1 cellular context compared by ENCODE assay signal in genomic region chr3:15513810-15514662, GRCh38.
TF ChIP-seq lines count a peak whose summit lies in the region.

No MANE protein-coding gene starts in this region.

TF ChIP-seq in SK-N-SH, 30 proteins besides CTCF, POLR2A, EP300 and RAD21 (continued from another document):
- TF ChIP-seq, protein P1, sequence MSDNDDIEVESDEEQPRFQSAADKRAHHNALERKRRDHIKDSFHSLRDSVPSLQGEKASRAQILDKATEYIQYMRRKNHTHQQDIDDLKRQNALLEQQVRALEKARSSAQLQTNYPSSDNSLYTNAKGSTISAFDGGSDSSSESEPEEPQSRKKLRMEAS (IDR thresholded peaks at IDR 0.05; ENCODE audit: low read depth): no peak
- TF ChIP-seq TAF1 (IDR thresholded peaks at IDR 0.05; ENCODE audit: borderline replicate concordance, low read depth, low read length): no peak
- TF ChIP-seq MXI1 (IDR thresholded peaks at IDR 0.05; ENCODE audit: low read depth, low read length): no peak
- no peak for TF ChIP-seq NRF1 (IDR thresholded peaks at IDR 0.05; ENCODE audit: low read depth, low read length)
- no peak for TF ChIP-seq ELF1 (IDR thresholded peaks at IDR 0.05)
- TF ChIP-seq FOXM1 (IDR thresholded peaks at IDR 0.05; ENCODE audit: low read depth): no peak
- TF ChIP-seq GATA2 (CRISPR knock-in tag; IDR thresholded peaks at IDR 0.05): no peak
- TF ChIP-seq TEAD4 (IDR thresholded peaks at IDR 0.05; ENCODE audit: borderline replicate concordance, insufficient read depth): no peak
- TF ChIP-seq CHD2 (IDR thresholded peaks at IDR 0.05; ENCODE audit: low read length, partially characterized antibody): no peak
TF ChIP-seq in SK-N-SH: peak in this region for 0.
